In genomic region chrX:69988955-69989394, GRCh38 we compare ENCODE assay signal across 15 cellular contexts.
DNase-seq lines count a peak whose midpoint lies in the region; ATAC-seq and TF ChIP-seq lines count a peak whose summit lies in the region.
"Had no signal": no experiment of that assay in that cellular context is flagged by ENCODE, and none has a peak within 500 bp of the region (broad histone marks: within the 10 kb centered on the region; RNA-seq: fewer than 3 reads in every experiment).

No MANE protein-coding gene starts in this region.

- H3K4me1 Mint-ChIP-seq in activated T-helper 17 cell treated with anti-CD3 and anti-CD28 coated beads, Interleukin-2, amount 50 U/mL, for 72 hours, result peaks cover 5% of the 10 kb centered on the region
- no peaks in the 10 kb centered on the region for H3K4me1 Mint-ChIP-seq in stimulated activated naive B cell treated with anti-CD40 and anti-IgM and Interleukin-4, amounts not matched to agents 10 μg/mL and 1 μg/mL and 100 μg/mL, for 72 hours

- H3K27me3 Mint-ChIP-seq in activated T-helper 17 cell treated with anti-CD3 and anti-CD28 coated beads, Interleukin-2, amount 50 U/mL, for 72 hours, result no peaks in the 10 kb centered on the region
- no peaks in the 10 kb centered on the region for H3K27me3 Mint-ChIP-seq in stimulated activated naive B cell treated with anti-CD40 and anti-IgM and Interleukin-4, amounts not matched to agents 10 μg/mL and 1 μg/mL and 100 μg/mL, for 72 hours
- H3K27me3 Mint-ChIP-seq: naive thymus-derived CD8-positive, alpha-beta T cell; type B pancreatic cell had no signal

- H3K9me3 Mint-ChIP-seq in activated T-helper 17 cell treated with anti-CD3 and anti-CD28 coated beads, Interleukin-2, amount 50 U/mL, for 72 hours, result no peaks in the 10 kb centered on the region
- H3K9me3 Mint-ChIP-seq in stimulated activated naive B cell treated with anti-CD40 and anti-IgM and Interleukin-4, amounts not matched to agents 10 μg/mL and 1 μg/mL and 100 μg/mL, for 72 hours, result no peaks in the 10 kb centered on the region
- H3K9me3 Mint-ChIP-seq: type B pancreatic cell had no signal

- TF ChIP-seq POLR2A in esophagus muscularis mucosa (IDR thresholded peaks at IDR 0.05; ENCODE audit: low read depth), result no peak

- WGBS in esophagus muscularis mucosa, result 63% methylated on average over 3 of the region's 3 CpGs

- H3K36me3 Mint-ChIP-seq in activated T-helper 17 cell treated with anti-CD3 and anti-CD28 coated beads, Interleukin-2, amount 50 U/mL, for 72 hours (ENCODE audit: low read depth), result no peaks in the 10 kb centered on the region
- no peaks in the 10 kb centered on the region for H3K36me3 Mint-ChIP-seq in stimulated activated naive B cell treated with anti-CD40 and anti-IgM and Interleukin-4, amounts not matched to agents 10 μg/mL and 1 μg/mL and 100 μg/mL, for 72 hours
- H3K36me3 Mint-ChIP-seq: naive thymus-derived CD8-positive, alpha-beta T cell; type B pancreatic cell had no signal

- H3K4me3 ChIP-seq in right atrium auricular region (no peak overlapping the region), esophagus muscularis mucosa (no peak overlapping the region)
- H3K4me3 ChIP-seq: colonic mucosa, SK-N-MC had no signal

- no peak for TF ChIP-seq CTCF in right atrium auricular region (IDR thresholded peaks at IDR 0.05)
- no peak for TF ChIP-seq CTCF in esophagus muscularis mucosa (IDR thresholded peaks at IDR 0.05)

- H3K36me3 ChIP-seq in right atrium auricular region (no peaks in the 10 kb centered on the region), esophagus muscularis mucosa (no peaks in the 10 kb centered on the region)
- H3K36me3 ChIP-seq: colonic mucosa had no signal

- no peak overlapping the region for H3K4me3 Mint-ChIP-seq in activated T-helper 17 cell treated with anti-CD3 and anti-CD28 coated beads, Interleukin-2, amount 50 U/mL, for 72 hours
- no peak overlapping the region for H3K4me3 Mint-ChIP-seq in stimulated activated naive B cell treated with anti-CD40 and anti-IgM and Interleukin-4, amounts not matched to agents 10 μg/mL and 1 μg/mL and 100 μg/mL, for 72 hours
- H3K4me3 Mint-ChIP-seq: naive thymus-derived CD8-positive, alpha-beta T cell; type B pancreatic cell had no signal

- H3K27me3 ChIP-seq in right atrium auricular region, result no peaks in the 10 kb centered on the region
- H3K27me3 ChIP-seq in esophagus muscularis mucosa, result no peaks in the 10 kb centered on the region
- H3K27me3 ChIP-seq: colonic mucosa had no signal

- H3K27ac ChIP-seq in right atrium auricular region (peak overlapping the region in 1 of 2 donors; percentile 23), esophagus muscularis mucosa (replicated peaks in 1 of 4) (peak overlapping the region in 3 of 4 donors; percentile 7 to 35 (median 26))
- H3K27ac ChIP-seq: colonic mucosa, SK-N-MC had no signal

- intact Hi-C loops in Right ventricle myocardium inferior (cut with DNase I), result no loop called here
- intact Hi-C loops in esophagus muscularis mucosa (cut with DNase I), result no loop called here

- ATAC-seq in Right ventricle myocardium inferior, result peak; percentile 93
- peak; percentile 75 for ATAC-seq in activated T-helper 17 cell treated with anti-CD3 and anti-CD28 coated beads, Interleukin-2, amount 50 U/mL, for 72 hours (replicated peaks)
- ATAC-seq in stimulated activated naive CD8-positive, alpha-beta T cell treated with anti-CD3 and anti-CD28 coated beads, Interleukin-15, Interleukin-2, amounts not matched to agents 100 U/mL and 50 U/mL, for 24 hours, result peak; percentile 72
- no peak for ATAC-seq in stimulated activated naive B cell treated with anti-CD40 and anti-IgM and Interleukin-4, amounts not matched to agents 10 μg/mL and 1 μg/mL and 100 μg/mL, for 72 hours (replicated peaks)
- ATAC-seq: naive thymus-derived CD8-positive, alpha-beta T cell had no signal

- H3K9me3 ChIP-seq in right atrium auricular region (no peaks in the 10 kb centered on the region), esophagus muscularis mucosa (no peaks in the 10 kb centered on the region)
- H3K9me3 ChIP-seq: Caco-2, colonic mucosa had no signal

- DNase-seq in Right ventricle myocardium inferior (ENCODE audit: missing footprints) (peak; percentile 45), right atrium auricular region (ENCODE audit: low spot score) (no peak), esophagus muscularis mucosa (ENCODE audit: extremely low spot score) (no peak), DMS114 treated with DMSO at 0.1 percent for 48 hours (lab: John Stamatoyannopoulos, UW; ENCODE audit: unreplicated experiment) (no peak)
- DNase-seq in stimulated activated naive CD8-positive, alpha-beta T cell treated with anti-CD3 and anti-CD28 coated beads, Interleukin-15, Interleukin-2, amounts not matched to agents 100 U/mL and 50 U/mL, for 24 hours, result peak; percentile 9
- DNase-seq in activated CD8-positive, alpha-beta memory T cell treated with anti-CD3 and anti-CD28 coated beads for 24 hours, result no peak
- no peak for DNase-seq in stimulated activated naive B cell treated with anti-CD40 and anti-IgM and Interleukin-4, amounts not matched to agents 10 μg/mL and 1 μg/mL and 100 μg/mL, for 72 hours
- DNase-seq: Caco-2; colonic mucosa; GF-D8; naive thymus-derived CD8-positive, alpha-beta T cell; NCI-H1694 treated with DMSO at 0.1 percent for 48 hours had no signal

- H3K4me1 ChIP-seq in right atrium auricular region (no peaks in the 10 kb centered on the region), esophagus muscularis mucosa (peaks cover 0 to 43% (median 11%) of the 10 kb centered on the region in 4 donors)
- H3K4me1 ChIP-seq: Caco-2, colonic mucosa had no signal

- H3K27ac Mint-ChIP-seq in activated T-helper 17 cell treated with anti-CD3 and anti-CD28 coated beads, Interleukin-2, amount 50 U/mL, for 72 hours, result no peak overlapping the region
- no peak overlapping the region for H3K27ac Mint-ChIP-seq in stimulated activated naive B cell treated with anti-CD40 and anti-IgM and Interleukin-4, amounts not matched to agents 10 μg/mL and 1 μg/mL and 100 μg/mL, for 72 hours
- H3K27ac Mint-ChIP-seq: type B pancreatic cell had no signal

- no peak for TF ChIP-seq EP300 in esophagus muscularis mucosa (IDR thresholded peaks at IDR 0.05)

Comparison
In these comparisons a context has a peak if more than half of its experiments do, and no peak if none do; other contexts are left out.
1. DNase-seq: peak in Right ventricle myocardium inferior (single experiment) and stimulated activated naive CD8-positive, alpha-beta T cell treated with anti-CD3 and anti-CD28 coated beads, Interleukin-15, Interleukin-2, amounts not matched to agents 100 U/mL and 50 U/mL, for 24 hours (single experiment); none in right atrium auricular region (single experiment), esophagus muscularis mucosa (single experiment), activated CD8-positive, alpha-beta memory T cell treated with anti-CD3 and anti-CD28 coated beads for 24 hours (single experiment), DMS114 treated with DMSO at 0.1 percent for 48 hours (single experiment) and stimulated activated naive B cell treated with anti-CD40 and anti-IgM and Interleukin-4, amounts not matched to agents 10 μg/mL and 1 μg/mL and 100 μg/mL, for 72 hours (single experiment).
2. ATAC-seq: peak in Right ventricle myocardium inferior (single experiment), activated T-helper 17 cell treated with anti-CD3 and anti-CD28 coated beads, Interleukin-2, amount 50 U/mL, for 72 hours (single experiment) and stimulated activated naive CD8-positive, alpha-beta T cell treated with anti-CD3 and anti-CD28 coated beads, Interleukin-15, Interleukin-2, amounts not matched to agents 100 U/mL and 50 U/mL, for 24 hours (single experiment); none in stimulated activated naive B cell treated with anti-CD40 and anti-IgM and Interleukin-4, amounts not matched to agents 10 μg/mL and 1 μg/mL and 100 μg/mL, for 72 hours (0 of 2).